ENCODE assay signal across 12 cellular contexts in the genomic region with DNA sequence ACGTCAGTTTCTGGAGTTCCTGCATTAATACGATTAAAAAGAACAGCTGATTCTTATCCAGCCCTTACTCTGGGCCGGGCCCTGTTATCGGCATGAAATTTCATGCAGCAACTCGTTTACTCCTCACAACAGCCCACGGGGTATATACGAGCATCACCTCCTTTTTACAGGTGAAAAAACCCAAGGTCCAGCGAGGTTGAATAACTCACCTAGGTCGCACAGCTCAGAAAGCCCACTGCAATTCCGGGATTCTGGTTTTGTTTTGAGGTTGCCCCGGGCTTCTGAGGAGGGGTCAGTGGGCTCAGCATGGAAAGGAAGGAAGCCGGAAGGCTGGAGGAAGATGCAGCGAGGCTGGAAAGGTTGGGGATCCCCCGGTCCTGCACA. TPM values are rescaled to one million over a fixed set of nuclear protein-coding genes. Genes with fewer than 3 reads are reported as not detected.
DNase-seq lines count a peak whose midpoint lies in the region; ATAC-seq and TF ChIP-seq lines count a peak whose summit lies in the region.
"Had no signal": no experiment of that assay in that cellular context is flagged by ENCODE, and none has a peak within 500 bp of the region (broad histone marks: within the 10 kb centered on the region; RNA-seq: fewer than 3 reads in every experiment).

No MANE protein-coding gene starts in this region.

- TF ChIP-seq EP300 in sigmoid colon (IDR thresholded peaks at IDR 0.05): no peak

- peak overlapping the region; percentile 22 to 91 (median 80) for H3K27ac Mint-ChIP-seq in CD8-positive, alpha-beta memory T cell
- no peak overlapping the region for H3K27ac Mint-ChIP-seq in endodermal cell
- H3K27ac Mint-ChIP-seq in neural progenitor cell: no peak overlapping the region

- no peaks in the 10 kb centered on the region for H3K79me2 ChIP-seq in neural progenitor cell (ENCODE audit: low read depth)

- H3K4me2 ChIP-seq in neural progenitor cell: peak overlapping the region; percentile 79

- peaks cover 23 to 54% of the 10 kb centered on the region in 2 donors for H3K27me3 Mint-ChIP-seq in CD8-positive, alpha-beta memory T cell
- H3K27me3 Mint-ChIP-seq in endodermal cell (ENCODE audit: insufficient read depth): peaks cover 72% of the 10 kb centered on the region
- H3K27me3 Mint-ChIP-seq in neural progenitor cell (ENCODE audit: insufficient read depth, low read depth): peaks cover 46% of the 10 kb centered on the region

- H3K36me3 Mint-ChIP-seq in CD8-positive, alpha-beta memory T cell: no peaks in the 10 kb centered on the region
- H3K36me3 Mint-ChIP-seq in endodermal cell (ENCODE audit: low read depth) (no peaks in the 10 kb centered on the region), neural progenitor cell (no peaks in the 10 kb centered on the region)

- H3K9me3 ChIP-seq in CD8-positive, alpha-beta memory T cell (ENCODE audit: low read length): no peaks in the 10 kb centered on the region
- H3K9me3 ChIP-seq in RWPE2 (ENCODE audit: severe bottlenecking) (no peaks in the 10 kb centered on the region), endodermal cell (ENCODE audit: control insufficient read depth, low read length) (no peaks in the 10 kb centered on the region), neural progenitor cell (ENCODE audit: low read depth) (no peaks in the 10 kb centered on the region), sigmoid colon (no peaks in the 10 kb centered on the region)

- peak overlapping the region; percentile 87 for H2AFZ ChIP-seq in neural progenitor cell (replicated peaks)

- POLR2A ChIA-PET in CD8-positive, alpha-beta memory T cell (lab: Charles Lee): no interaction called here

- intact Hi-C loops in sigmoid colon (cut with DNase I): no loop called here

- WGBS in endodermal cell (ENCODE audit: insufficient coverage in 1 of 2, insufficient read length in 1 of 2), 2 experiments: 39 to 61% methylated on average over 7 to 14 of the region's 14 CpGs
- WGBS in sigmoid colon, 2 donors: 2 to 3% methylated on average over 14 of the region's 14 CpGs

- H3K4me3 ChIP-seq in CD8-positive, alpha-beta memory T cell (ENCODE audit: low read length): peak overlapping the region; percentile 51
- peak overlapping the region; percentile 44 for H3K4me3 ChIP-seq in RWPE2 (ENCODE audit: severe bottlenecking)
- no peak overlapping the region for H3K4me3 ChIP-seq in endodermal cell (ENCODE audit: low read length)
- peak overlapping the region; percentile 46 for H3K4me3 ChIP-seq in neural progenitor cell
- H3K4me3 ChIP-seq in sigmoid colon: no peak overlapping the region

- TF ChIP-seq CTCF in RWPE2 (IDR thresholded peaks at IDR 0.05; ENCODE audit: poor library complexity, severe bottlenecking) (no peak), endodermal cell (conservative IDR thresholded peaks at IDR 0.05) (no peak), neural progenitor cell (IDR thresholded peaks at IDR 0.05) (no peak), sigmoid colon (IDR thresholded peaks at IDR 0.05) (no peak)

- H3K27me3 ChIP-seq in CD8-positive, alpha-beta memory T cell (ENCODE audit: insufficient read depth, low read length, poor library complexity, severe bottlenecking): peaks cover 24% of the 10 kb centered on the region
- H3K27me3 ChIP-seq in RWPE2 (ENCODE audit: insufficient read depth, poor library complexity, severe bottlenecking): no peaks in the 10 kb centered on the region
- peaks cover 51% of the 10 kb centered on the region for H3K27me3 ChIP-seq in endodermal cell (ENCODE audit: control insufficient read depth, insufficient read depth, low read length, poor library complexity, severe bottlenecking)
- peaks cover 88% of the 10 kb centered on the region for H3K27me3 ChIP-seq in neural progenitor cell
- peaks cover 11 to 71% (median 47%) of the 10 kb centered on the region in 3 donors for H3K27me3 ChIP-seq in sigmoid colon

- peaks cover 12% of the 10 kb centered on the region for H3K4me1 ChIP-seq in CD8-positive, alpha-beta memory T cell (ENCODE audit: insufficient read depth, low read length)
- H3K4me1 ChIP-seq in RWPE2 (ENCODE audit: insufficient read depth, poor library complexity, severe bottlenecking) (peaks cover 15% of the 10 kb centered on the region), endodermal cell (ENCODE audit: control insufficient read depth, insufficient read depth, low read length) (no peaks in the 10 kb centered on the region), neural progenitor cell (peaks cover 5% of the 10 kb centered on the region), sigmoid colon (peaks cover 0 to 13% (median 6%) of the 10 kb centered on the region in 4 donors)

- peak overlapping the region; percentile 73 to 93 (median 84) for H3K4me3 Mint-ChIP-seq in CD8-positive, alpha-beta memory T cell
- peak overlapping the region; percentile 46 for H3K4me3 Mint-ChIP-seq in endodermal cell
- peak overlapping the region; percentile 72 for H3K4me3 Mint-ChIP-seq in neural progenitor cell

- H3K9me3 Mint-ChIP-seq in CD8-positive, alpha-beta memory T cell: no peaks in the 10 kb centered on the region
- H3K9me3 Mint-ChIP-seq in endodermal cell: no peaks in the 10 kb centered on the region
- H3K9me3 Mint-ChIP-seq in neural progenitor cell: no peaks in the 10 kb centered on the region

- H3K9ac ChIP-seq in endodermal cell (ENCODE audit: extremely low read depth, low read length, poor library complexity, severe bottlenecking) (no peak overlapping the region), neural progenitor cell (no peak overlapping the region)

- peak in 2 of 5 donors; percentile 1 to 10 for DNase-seq in CD8-positive, alpha-beta memory T cell
- DNase-seq in RWPE2 (ENCODE audit: low spot score) (no peak), endodermal cell (peak; percentile 64), neural progenitor cell (ENCODE audit: low spot score) (no peak), NCI-H774 (lab: John Stamatoyannopoulos, UW) (no peak), NCI-H2227 treated with DMSO at 0.1 percent for 48 hours (lab: John Stamatoyannopoulos, UW) (no peak), sigmoid colon (no peak), hippocampal formation (lab: John Stamatoyannopoulos, UW) (no peak)
- DNase-seq: DND-41, NCI-H1694 treated with DMSO at 0.1 percent for 48 hours had no signal

- H3F3A ChIP-seq in neural progenitor cell (ENCODE audit: low read depth): no peaks in the 10 kb centered on the region

- no peak for TF ChIP-seq POLR2A in sigmoid colon (IDR thresholded peaks at IDR 0.05)

- CTCF ChIA-PET in CD8-positive, alpha-beta memory T cell (lab: Charles Lee): interaction anchor here (0.9 kb wide), 1 partner anchor 27 kb away, joined by 3 read pairs; no protein-coding TSS in a partner anchor

- no peaks in the 10 kb centered on the region for H3K36me3 ChIP-seq in CD8-positive, alpha-beta memory T cell (ENCODE audit: insufficient read depth, low read length)
- H3K36me3 ChIP-seq in RWPE2 (ENCODE audit: low read depth): no peaks in the 10 kb centered on the region
- H3K36me3 ChIP-seq in endodermal cell (ENCODE audit: control insufficient read depth, insufficient read depth, low read length): no peaks in the 10 kb centered on the region
- H3K36me3 ChIP-seq in neural progenitor cell: no peaks in the 10 kb centered on the region
- no peaks in the 10 kb centered on the region for H3K36me3 ChIP-seq in sigmoid colon

- no peak overlapping the region for H3K27ac ChIP-seq in CD8-positive, alpha-beta memory T cell (ENCODE audit: low read depth, low read length)
- H3K27ac ChIP-seq in RWPE2 (ENCODE audit: poor library complexity, severe bottlenecking) (peak overlapping the region; percentile 14), endodermal cell (ENCODE audit: low read depth, low read length) (no peak overlapping the region), neural progenitor cell (no peak overlapping the region), sigmoid colon (no peak overlapping the region)

- H4K20me1 ChIP-seq in neural progenitor cell (ENCODE audit: low read depth): peaks cover 2% of the 10 kb centered on the region

- H3K4me1 Mint-ChIP-seq in CD8-positive, alpha-beta memory T cell: peaks cover 16 to 23% (median 17%) of the 10 kb centered on the region in 3 donors
- H3K4me1 Mint-ChIP-seq in endodermal cell (no peaks in the 10 kb centered on the region), neural progenitor cell (no peaks in the 10 kb centered on the region)

- ATAC-seq in RWPE2 (ENCODE audit: low read depth): peak; percentile 5; the same call in 2 of the 3 replicates

RNA-seq across cellular contexts. Expression of a gene that starts 0.6 kb away (rescaled TPM):
- total RNA-seq in CD8-positive, alpha-beta memory T cell: not detected
- polyA plus RNA-seq in CD8-positive, alpha-beta memory T cell: 0.22 TPM
- total RNA-seq in endodermal cell: under 1 TPM in 1 of 2 donors, not detected in 1; 0.29 TPM
- not detected for polyA plus RNA-seq in endodermal cell (2013, experiment 1 of 2)
- not detected for polyA plus RNA-seq in endodermal cell (2013, experiment 2 of 2)
- 0.22 TPM in 1 of 2 replicates, not detected in the other for total RNA-seq in neural progenitor cell (ENCODE audit: low replicate concordance)
- total RNA-seq in sigmoid colon: not detected
- not detected for polyA plus RNA-seq in sigmoid colon
- total RNA-seq: renal cortical epithelial cell, RPMI7951 had no signal

RNA-seq across cellular contexts. Expression of a gene that starts 42.0 kb away (rescaled TPM):
- 10 to 100 TPM; 21.3 to 21.8 TPM for total RNA-seq in CD8-positive, alpha-beta memory T cell
- 1.8 TPM for polyA plus RNA-seq in CD8-positive, alpha-beta memory T cell
- total RNA-seq in endodermal cell: 10 to 100 TPM; 63.9 to 68.1 TPM
- polyA plus RNA-seq in endodermal cell (2013, experiment 1 of 2): 59.4 TPM
- polyA plus RNA-seq in endodermal cell (2013, experiment 2 of 2): 56.1 TPM
- total RNA-seq in neural progenitor cell (ENCODE audit: low replicate concordance): 9.7 and 34.3 TPM in 2 replicates
- 10 to 100 TPM in 2 of 4 donors, 1 to 10 TPM in 2; 6.2 to 27.1 (median 9.3) TPM for total RNA-seq in sigmoid colon
- 10 to 100 TPM; 42.1 to 62.0 (median 45.0) TPM for polyA plus RNA-seq in sigmoid colon

RNA-seq across cellular contexts. Expression of a gene that starts 51.2 kb away (rescaled TPM):
- under 1 TPM; 0.37 to 0.80 TPM for total RNA-seq in CD8-positive, alpha-beta memory T cell
- polyA plus RNA-seq in CD8-positive, alpha-beta memory T cell: 0.64 TPM
- 10 to 100 TPM; 12.5 to 21.6 TPM for total RNA-seq in endodermal cell
- 4.2 TPM for polyA plus RNA-seq in endodermal cell (2013, experiment 1 of 2)
- 2.2 TPM for polyA plus RNA-seq in endodermal cell (2013, experiment 2 of 2)
- total RNA-seq in neural progenitor cell (ENCODE audit: low replicate concordance): 3.1 and 7.9 TPM in 2 replicates
- total RNA-seq in sigmoid colon: 10 to 100 TPM in 1 of 4 donors, 1 to 10 TPM in 3; 3.0 to 17.7 (median 3.7) TPM
- 1 to 10 TPM in 2 of 3 donors, under 1 TPM in 1; 0.23 to 1.3 (median 1.2) TPM for polyA plus RNA-seq in sigmoid colon
- total RNA-seq: RPMI7951 had no signal

Comparison
In these comparisons a context has a peak if more than half of its experiments do, and no peak if none do; other contexts are left out.
1. H3K4me3 ChIP-seq: peak in CD8-positive, alpha-beta memory T cell (single experiment), RWPE2 (single experiment) and neural progenitor cell (single experiment); none in endodermal cell (single experiment) and sigmoid colon (0 of 4).
2. H3K27ac Mint-ChIP-seq: peak in CD8-positive, alpha-beta memory T cell (8 of 8); none in endodermal cell (single experiment) and neural progenitor cell (single experiment).
3. Peak in every context shown above with its lines, with median percentiles within 50 percentile points of each other: H3K4me3 Mint-ChIP-seq.